ENCODE assay signal across 8 cellular contexts in the genomic region with DNA sequence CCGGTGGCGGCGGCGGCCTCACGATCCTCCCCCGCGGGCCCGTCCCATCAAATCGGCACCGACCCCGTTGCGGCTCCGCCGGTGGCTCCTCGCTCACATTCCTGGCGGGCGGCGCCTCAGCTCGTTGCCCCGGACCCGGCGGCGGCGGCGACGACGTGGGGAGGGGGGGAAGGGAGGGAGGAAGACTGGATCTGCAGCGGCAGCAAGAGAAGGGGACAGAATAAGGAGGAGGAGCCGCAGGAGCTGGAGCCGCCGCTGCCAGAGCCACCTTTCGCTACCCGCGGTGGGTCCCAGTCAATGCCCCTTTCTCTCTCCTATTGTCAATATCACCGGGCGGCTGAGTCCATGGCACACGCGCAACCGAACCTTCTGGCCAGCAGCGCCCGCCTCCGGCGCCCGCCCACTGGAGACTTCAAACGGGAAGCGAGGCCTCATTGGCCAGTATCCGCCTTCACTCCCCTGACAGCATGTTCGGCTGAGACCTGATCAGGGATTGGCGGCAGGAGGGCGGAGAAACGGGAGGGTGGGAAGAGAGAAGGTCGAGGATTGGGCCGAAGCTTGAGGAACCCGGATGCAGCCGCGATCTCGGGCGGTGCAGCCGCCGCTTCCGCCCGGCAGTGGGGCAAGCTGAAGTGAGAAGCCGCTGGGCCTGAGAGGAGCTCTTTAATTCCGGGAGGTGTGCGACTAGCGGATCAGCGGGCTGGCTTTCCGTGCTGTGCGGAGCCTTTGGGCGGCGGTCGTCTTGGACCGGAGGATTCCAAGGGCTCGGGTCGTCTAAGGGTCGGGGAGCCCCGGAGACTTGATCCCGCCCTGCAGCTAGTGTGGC. TPM values are rescaled to one million over a fixed set of nuclear protein-coding genes. Genes with fewer than 3 reads are reported as not detected.
DNase-seq lines count a peak whose midpoint lies in the region; ATAC-seq and TF ChIP-seq lines count a peak whose summit lies in the region.

A gene (minus strand): TSS at position 378 of the 826 bp plus-strand sequence. CDS start 3,692 bp downstream, outside the sequence.

- under 1% methylated on average over 78 of the region's 78 CpGs for whole genome bisulfite sequencing in thymus

- no peaks in the 10 kb centered on the region for H3K9me2 ChIP-seq in SU-DHL-6 (replicated peaks; ENCODE audit: insufficient read depth, low read length)

- peak within 1 kb of the TSS; percentile 92 for H3K4me2 ChIP-seq in SU-DHL-6 (ENCODE audit: low read depth, low read length, poor library complexity, severe bottlenecking)

- H3K4me1 ChIP-seq in thymus (ENCODE audit: control insufficient read depth, insufficient read depth, low read length): peaks cover 7% of the 10 kb centered on the region

- H3K36me3 ChIP-seq in SU-DHL-6 (ENCODE audit: low read length): peaks cover 14% of the 10 kb centered on the region; the same call in 1 of the 2 replicates
- peaks cover 2% of the 10 kb centered on the region for H3K36me3 ChIP-seq in thymus (ENCODE audit: control insufficient read depth, insufficient read depth)

- intact Hi-C loops in head of caudate nucleus (cut with DNase I): loop anchor here (5.0 to 10.0 kb wide), 3 partner anchors 102 to 184 kb away; a partner anchor contains a TSS

- H3K4me3 ChIP-seq in SU-DHL-6 (ENCODE audit: insufficient read depth, low read length, poor library complexity, severe bottlenecking) (peak within 1 kb of the TSS; percentile 98), thymus (ENCODE audit: low read length) (peak within 1 kb of the TSS; percentile 59)

- H2AFZ ChIP-seq in SU-DHL-6 (ENCODE audit: low read depth, low read length, severe bottlenecking): peak within 1 kb of the TSS; percentile 73

- no peaks in the 10 kb centered on the region for H3K9me3 Mint-ChIP-seq in activated naive CD8-positive, alpha-beta T cell treated with anti-CD3 and anti-CD28 coated beads, Interleukin-2, amount 10 ng/mL, durations not matched to agents 7 days and 5 days
- no peaks in the 10 kb centered on the region for H3K9me3 Mint-ChIP-seq in osteocyte (ENCODE audit: unreplicated experiment)

- no peaks in the 10 kb centered on the region for H4K20me1 ChIP-seq in SU-DHL-6 (ENCODE audit: low read depth, low read length)

- H3K9me3 ChIP-seq in SU-DHL-6 (ENCODE audit: insufficient read depth, low read length) (no peaks in the 10 kb centered on the region), thymus (ENCODE audit: control insufficient read depth) (no peaks in the 10 kb centered on the region)

- H3K9ac ChIP-seq in SU-DHL-6 (ENCODE audit: low read length): peak within 1 kb of the TSS; percentile 78

- peak; percentile 85 for TF ChIP-seq POLR2A in GM10847 (IDR thresholded peaks at IDR 0.05; ENCODE audit: extremely low read depth, insufficient read length)

- no peaks in the 10 kb centered on the region for H3K27me3 Mint-ChIP-seq in activated naive CD8-positive, alpha-beta T cell treated with anti-CD3 and anti-CD28 coated beads, Interleukin-2, amount 10 ng/mL, durations not matched to agents 7 days and 5 days
- no peaks in the 10 kb centered on the region for H3K27me3 Mint-ChIP-seq in osteocyte (ENCODE audit: unreplicated experiment)

- peaks cover 25% of the 10 kb centered on the region for H3K4me1 Mint-ChIP-seq in activated naive CD8-positive, alpha-beta T cell treated with anti-CD3 and anti-CD28 coated beads, Interleukin-2, amount 10 ng/mL, durations not matched to agents 7 days and 5 days
- peaks cover 25% of the 10 kb centered on the region for H3K4me1 Mint-ChIP-seq in osteocyte (ENCODE audit: unreplicated experiment)

- peak within 1 kb of the TSS; percentile 85 for H3K4me3 Mint-ChIP-seq in activated naive CD8-positive, alpha-beta T cell treated with anti-CD3 and anti-CD28 coated beads, Interleukin-2, amount 10 ng/mL, durations not matched to agents 7 days and 5 days
- H3K4me3 Mint-ChIP-seq in osteocyte (ENCODE audit: unreplicated experiment): peak within 1 kb of the TSS; percentile 94

- peak within 1 kb of the TSS; percentile 94 for H3K27ac Mint-ChIP-seq in activated naive CD8-positive, alpha-beta T cell treated with anti-CD3 and anti-CD28 coated beads, Interleukin-2, amount 10 ng/mL, durations not matched to agents 7 days and 5 days
- peak within 1 kb of the TSS; percentile 89 for H3K27ac Mint-ChIP-seq in osteocyte (ENCODE audit: unreplicated experiment)

- DNase-seq in NCI-H128 (lab: John Stamatoyannopoulos, UW; ENCODE audit: unreplicated experiment): peak; percentile 98
- peak; percentile 94 for DNase-seq in activated naive CD8-positive, alpha-beta T cell treated with anti-CD3 and anti-CD28 coated beads, Interleukin-2, amount 10 ng/mL, durations not matched to agents 7 days and 5 days
- DNase-seq in head of caudate nucleus: peak; percentile 97 to 100 (median 99)
- peak; percentile 99 for DNase-seq in osteocyte (ENCODE audit: extremely low spot score, unreplicated experiment)

- H3K27ac ChIP-seq in SU-DHL-6 (ENCODE audit: low read depth, low read length) (peak within 1 kb of the TSS; percentile 60), thymus (ENCODE audit: low read depth) (peak within 1 kb of the TSS; percentile 94)

- POLR2A ChIA-PET in activated naive CD8-positive, alpha-beta T cell treated with anti-CD3 and anti-CD28 coated beads, Interleukin-2, amount 10 ng/mL, durations not matched to agents 7 days and 5 days (lab: Charles Lee): interaction anchor here (0.7 to 3.0 kb wide), 11 partner anchors 9 to 154 kb away, joined by 3 to 16 read pairs (median 5); a partner anchor contains a TSS

- peak; percentile 97 for ATAC-seq in HG02678 (IDR thresholded peaks at IDR 0.05; ENCODE audit: unreplicated experiment)
- peak; percentile 97 for ATAC-seq in activated naive CD8-positive, alpha-beta T cell treated with anti-CD3 and anti-CD28 coated beads, Interleukin-2, amount 10 ng/mL, durations not matched to agents 7 days and 5 days (ENCODE audit: low read depth)

- H3F3A ChIP-seq in SU-DHL-6 (ENCODE audit: insufficient read depth): peaks cover 3% of the 10 kb centered on the region; the same call in 1 of the 2 replicates

- peaks cover 18% of the 10 kb centered on the region for H3K36me3 Mint-ChIP-seq in activated naive CD8-positive, alpha-beta T cell treated with anti-CD3 and anti-CD28 coated beads, Interleukin-2, amount 10 ng/mL, durations not matched to agents 7 days and 5 days
- peaks cover 7% of the 10 kb centered on the region for H3K36me3 Mint-ChIP-seq in osteocyte (ENCODE audit: unreplicated experiment)

- TF ChIP-seq CTCF in SU-DHL-6 (IDR thresholded peaks at IDR 0.05; ENCODE audit: insufficient read depth, low read length, poor library complexity, severe bottlenecking) (no peak), osteocyte (IDR thresholded peaks at IDR 0.05) (no peak)

- H3K27me3 ChIP-seq in SU-DHL-6 (ENCODE audit: low read length) (no peaks in the 10 kb centered on the region), thymus (ENCODE audit: control insufficient read depth, insufficient read depth) (no peaks in the 10 kb centered on the region)

- peaks cover 35% of the 10 kb centered on the region for H3K79me2 ChIP-seq in SU-DHL-6 (ENCODE audit: insufficient read depth, low read length)

RNA-seq across cellular contexts. Expression of the gene that starts here (rescaled TPM):
- 10 to 100 TPM; 46.5 to 48.4 TPM for total RNA-seq in activated naive CD8-positive, alpha-beta T cell treated with anti-CD3 and anti-CD28 coated beads, Interleukin-2, amount 10 ng/mL, durations not matched to agents 7 days and 5 days
- 43.3 and 43.7 TPM in 2 replicates for total RNA-seq in osteocyte
- 14.6 TPM for polyA plus RNA-seq in thymus

Comparison
In these comparisons a context has a peak if more than half of its experiments do, and no peak if none do; other contexts are left out.
1. Peak in every context shown above with its lines: DNase-seq, ATAC-seq, H3K4me3 ChIP-seq and H3K27ac ChIP-seq.